ENCODE assay signal across 14 cellular contexts in the genomic region with DNA sequence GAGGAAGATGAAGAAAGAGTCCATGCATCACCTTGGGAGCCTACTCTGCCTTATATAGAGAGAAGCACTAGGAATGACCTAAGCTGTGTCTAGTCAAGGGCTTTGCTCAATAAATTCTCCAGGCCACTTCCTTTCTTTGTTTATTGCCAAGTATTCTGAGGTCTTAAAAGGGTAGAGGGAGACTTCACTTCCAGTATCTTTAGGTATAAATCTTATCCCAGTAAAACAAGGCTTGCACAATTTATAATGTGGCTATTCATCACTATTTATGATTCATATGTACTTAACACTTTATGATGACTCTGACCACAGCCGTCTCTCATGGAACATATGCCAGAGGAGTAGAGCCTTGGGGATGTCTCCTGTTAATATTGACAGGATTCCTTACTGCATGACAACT.
A peak's percentile ranks its signal among the peaks of the same experiment; 100 is the strongest.
DNase-seq lines count a peak whose midpoint lies in the region; ATAC-seq, FAIRE-seq and TF ChIP-seq lines count a peak whose summit lies in the region.
"Had no signal": no experiment of that assay in that cellular context is flagged by ENCODE, and none has a peak within 500 bp of the region (broad histone marks: within the 10 kb centered on the region; RNA-seq: fewer than 3 reads in every experiment).

No MANE protein-coding gene starts in this region.

- no peaks in the 10 kb centered on the region for H3K9me3 Mint-ChIP-seq in activated T-helper 17 cell treated with anti-CD3 and anti-CD28 coated beads, Interleukin-2, amount 50 U/mL, for 72 hours
- peaks cover 0 to 2% of the 10 kb centered on the region in 2 donors for H3K9me3 Mint-ChIP-seq in stimulated activated naive CD8-positive, alpha-beta T cell treated with anti-CD3 and anti-CD28 coated beads, Interleukin-15, amount 100 ng/mL, for 72 hours
- H3K9me3 Mint-ChIP-seq: activated T-cell treated with anti-CD3 and anti-CD28 coated beads, Interleukin-2, amount 50 U/mL, for 24 hours had no signal

- H3K27me3 ChIP-seq in bronchial epithelial cell (ENCODE audit: control insufficient read depth, insufficient read depth, low read length) = no peaks in the 10 kb centered on the region
- H3K27me3 ChIP-seq in left lung = no peaks in the 10 kb centered on the region
- H3K27me3 ChIP-seq: heart left ventricle had no signal

- ATAC-seq in left lung = peak; percentile 50
- ATAC-seq in HG03175 (IDR thresholded peaks at IDR 0.05; ENCODE audit: unreplicated experiment) = no peak
- no peak for ATAC-seq in HG02763 (IDR thresholded peaks at IDR 0.05; ENCODE audit: unreplicated experiment)
- no peak for ATAC-seq in activated T-helper 17 cell treated with anti-CD3 and anti-CD28 coated beads, Interleukin-2, amount 50 U/mL, for 72 hours (replicated peaks)
- no peak for ATAC-seq in stimulated activated naive CD8-positive, alpha-beta T cell treated with anti-CD3 and anti-CD28 coated beads, Interleukin-15, amount 100 ng/mL, for 72 hours
- ATAC-seq: heart left ventricle, HepG2 had no signal

- H3K27ac ChIP-seq in left lung = no peak overlapping the region
- H3K27ac ChIP-seq: skin epidermis had no signal

- FAIRE-seq in bronchial epithelial cell (lab: Jason Lieb, UNC) = no peak
- no peak for FAIRE-seq in urothelium cell line (lab: Jason Lieb, UNC)
- FAIRE-seq: colon, HepG2 had no signal

- TF ChIP-seq CTCF in bronchial epithelial cell (IDR thresholded peaks at IDR 0.05; ENCODE audit: insufficient read depth, low read length, severe bottlenecking) (no peak), left lung (IDR thresholded peaks at IDR 0.05) (no peak)

- H3K27ac Mint-ChIP-seq in activated T-helper 17 cell treated with anti-CD3 and anti-CD28 coated beads, Interleukin-2, amount 50 U/mL, for 72 hours = no peak overlapping the region
- H3K27ac Mint-ChIP-seq in stimulated activated naive CD8-positive, alpha-beta T cell treated with anti-CD3 and anti-CD28 coated beads, Interleukin-15, amount 100 ng/mL, for 72 hours = no peak overlapping the region
- H3K27ac Mint-ChIP-seq: activated T-cell treated with anti-CD3 and anti-CD28 coated beads, Interleukin-2, amount 50 U/mL, for 24 hours had no signal

- peak; percentile 74 for DNase-seq in HT-29 (ENCODE audit: low spot score)
- peak; percentile 95 for DNase-seq in bronchial epithelial cell (ENCODE audit: low read depth)
- no peak for DNase-seq in left lung
- DNase-seq in urothelium cell line (ENCODE audit: low spot score) = peak; percentile 37
- no peak for DNase-seq in stimulated activated naive CD8-positive, alpha-beta T cell treated with anti-CD3 and anti-CD28 coated beads, Interleukin-15, amount 100 ng/mL, for 72 hours
- DNase-seq: activated T-cell treated with anti-CD3 and anti-CD28 coated beads, Interleukin-2, amount 50 U/mL, for 24 hours; DMS53; heart left ventricle had no signal

- no peak overlapping the region for H3K4me3 Mint-ChIP-seq in activated T-helper 17 cell treated with anti-CD3 and anti-CD28 coated beads, Interleukin-2, amount 50 U/mL, for 72 hours
- no peak overlapping the region for H3K4me3 Mint-ChIP-seq in stimulated activated naive CD8-positive, alpha-beta T cell treated with anti-CD3 and anti-CD28 coated beads, Interleukin-15, amount 100 ng/mL, for 72 hours
- H3K4me3 Mint-ChIP-seq: activated T-cell treated with anti-CD3 and anti-CD28 coated beads, Interleukin-2, amount 50 U/mL, for 24 hours had no signal

- intact Hi-C loops in left lung (cut with DNase I) = no loop called here

- H3K36me3 ChIP-seq in bronchial epithelial cell (ENCODE audit: control insufficient read depth, insufficient read depth, low read length) (no peaks in the 10 kb centered on the region), left lung (no peaks in the 10 kb centered on the region)
- H3K36me3 ChIP-seq: heart left ventricle had no signal

- peaks cover 5% of the 10 kb centered on the region for H3K27me3 Mint-ChIP-seq in activated T-helper 17 cell treated with anti-CD3 and anti-CD28 coated beads, Interleukin-2, amount 50 U/mL, for 72 hours
- H3K27me3 Mint-ChIP-seq in stimulated activated naive CD8-positive, alpha-beta T cell treated with anti-CD3 and anti-CD28 coated beads, Interleukin-15, amount 100 ng/mL, for 72 hours = peaks cover 12% of the 10 kb centered on the region

- no peaks in the 10 kb centered on the region for H3K36me3 Mint-ChIP-seq in activated T-helper 17 cell treated with anti-CD3 and anti-CD28 coated beads, Interleukin-2, amount 50 U/mL, for 72 hours (ENCODE audit: low read depth)

- no peaks in the 10 kb centered on the region for H3K9me3 ChIP-seq in left lung
- H3K9me3 ChIP-seq: heart left ventricle had no signal

- no peak overlapping the region for H3K4me3 ChIP-seq in bronchial epithelial cell (ENCODE audit: low read depth, low read length)
- no peak overlapping the region for H3K4me3 ChIP-seq in left lung
- H3K4me3 ChIP-seq: heart left ventricle, skin epidermis had no signal

- peaks cover 5% of the 10 kb centered on the region for H3K4me1 Mint-ChIP-seq in activated T-helper 17 cell treated with anti-CD3 and anti-CD28 coated beads, Interleukin-2, amount 50 U/mL, for 72 hours
- no peaks in the 10 kb centered on the region for H3K4me1 Mint-ChIP-seq in stimulated activated naive CD8-positive, alpha-beta T cell treated with anti-CD3 and anti-CD28 coated beads, Interleukin-15, amount 100 ng/mL, for 72 hours

- H3K4me1 ChIP-seq in left lung = no peaks in the 10 kb centered on the region

Comparison
In these comparisons a context has a peak if more than half of its experiments do, and no peak if none do; other contexts are left out.
1. DNase-seq: peak in HT-29 (single experiment), bronchial epithelial cell (single experiment) and urothelium cell line (single experiment); none in left lung (0 of 2) and stimulated activated naive CD8-positive, alpha-beta T cell treated with anti-CD3 and anti-CD28 coated beads, Interleukin-15, amount 100 ng/mL, for 72 hours (0 of 2).